ENCODE assay signal across 23 cellular contexts in genomic region chr7:96312502-96312901, GRCh38.
"Had no signal": no experiment of that assay in that cellular context is flagged by ENCODE, and none has a peak within 500 bp of the region (broad histone marks: within the 10 kb centered on the region; RNA-seq: fewer than 3 reads in every experiment).

No MANE protein-coding gene starts in this region.

- H3K4me3 ChIP-seq: coronary artery, gastroesophageal sphincter, ovary, prostate gland, stomach, testis, transverse colon had no signal

- DNase-seq: activated B cell treated with CpG ODN at 0.5 μM for 24 hours; activated CD8-positive, alpha-beta memory T cell treated with anti-CD3 and anti-CD28 coated beads, Interleukin-2, amount 10 ng/mL, durations not matched to agents 7 days and 5 days; activated CD8-positive, alpha-beta T cell treated with anti-CD3 and anti-CD28 coated beads, Interleukin-2, amount 10 ng/mL, durations not matched to agents 7 days and 5 days; activated naive CD8-positive, alpha-beta T cell treated with anti-CD3 and anti-CD28 coated beads, Interleukin-2, amount 50 U/mL, for 24 hours; activated T-cell treated with anti-CD3 and anti-CD28 coated beads, Interleukin-2, amount 50 U/mL, for 48 hours; cerebellar nuclear complex; effector memory CD8-positive, alpha-beta T cell; immature natural killer cell; kidney; naive B cell; nephron progenitor cell; stimulated activated CD4-positive, alpha-beta T cell treated with anti-CD3 and anti-CD28 coated beads, Interleukin-15, amount 100 ng/mL, for 24 hours; stimulated activated CD4-positive, alpha-beta T cell treated with anti-CD3 and anti-CD28 coated beads, Interleukin-2, amount 100 ng/mL, for 24 hours; stimulated activated naive B cell treated with anti-CD40 and anti-IgM and Interleukin-4, amounts not matched to agents 10 μg/mL and 1 μg/mL and 100 μg/mL, for 72 hours; T-helper 1 cell; testis; transverse colon had no signal

- H3K9me3 ChIP-seq: gastroesophageal sphincter, neutrophil, ovary, prostate gland, stomach, testis, transverse colon had no signal

- H3K27ac ChIP-seq: coronary artery, ovary, prostate gland, testis, transverse colon had no signal

- ATAC-seq: activated CD8-positive, alpha-beta memory T cell treated with anti-CD3 and anti-CD28 coated beads, Interleukin-2, amount 10 ng/mL, durations not matched to agents 7 days and 5 days; activated CD8-positive, alpha-beta T cell treated with anti-CD3 and anti-CD28 coated beads, Interleukin-2, amount 10 ng/mL, durations not matched to agents 7 days and 5 days; activated naive CD8-positive, alpha-beta T cell treated with anti-CD3 and anti-CD28 coated beads, Interleukin-2, amount 50 U/mL, for 24 hours; effector memory CD8-positive, alpha-beta T cell; stimulated activated naive B cell treated with anti-CD40 and anti-IgM and Interleukin-4, amounts not matched to agents 10 μg/mL and 1 μg/mL and 100 μg/mL, for 72 hours had no signal

- H3K27me3 ChIP-seq: gastroesophageal sphincter, neutrophil, ovary, stomach, testis, transverse colon had no signal

- H3K4me1 ChIP-seq: testis had no signal

- H3K36me3 ChIP-seq: gastroesophageal sphincter, neutrophil, ovary, prostate gland, stomach, transverse colon had no signal
